ENCODE assay signal across 8 cellular contexts in the genomic region with DNA sequence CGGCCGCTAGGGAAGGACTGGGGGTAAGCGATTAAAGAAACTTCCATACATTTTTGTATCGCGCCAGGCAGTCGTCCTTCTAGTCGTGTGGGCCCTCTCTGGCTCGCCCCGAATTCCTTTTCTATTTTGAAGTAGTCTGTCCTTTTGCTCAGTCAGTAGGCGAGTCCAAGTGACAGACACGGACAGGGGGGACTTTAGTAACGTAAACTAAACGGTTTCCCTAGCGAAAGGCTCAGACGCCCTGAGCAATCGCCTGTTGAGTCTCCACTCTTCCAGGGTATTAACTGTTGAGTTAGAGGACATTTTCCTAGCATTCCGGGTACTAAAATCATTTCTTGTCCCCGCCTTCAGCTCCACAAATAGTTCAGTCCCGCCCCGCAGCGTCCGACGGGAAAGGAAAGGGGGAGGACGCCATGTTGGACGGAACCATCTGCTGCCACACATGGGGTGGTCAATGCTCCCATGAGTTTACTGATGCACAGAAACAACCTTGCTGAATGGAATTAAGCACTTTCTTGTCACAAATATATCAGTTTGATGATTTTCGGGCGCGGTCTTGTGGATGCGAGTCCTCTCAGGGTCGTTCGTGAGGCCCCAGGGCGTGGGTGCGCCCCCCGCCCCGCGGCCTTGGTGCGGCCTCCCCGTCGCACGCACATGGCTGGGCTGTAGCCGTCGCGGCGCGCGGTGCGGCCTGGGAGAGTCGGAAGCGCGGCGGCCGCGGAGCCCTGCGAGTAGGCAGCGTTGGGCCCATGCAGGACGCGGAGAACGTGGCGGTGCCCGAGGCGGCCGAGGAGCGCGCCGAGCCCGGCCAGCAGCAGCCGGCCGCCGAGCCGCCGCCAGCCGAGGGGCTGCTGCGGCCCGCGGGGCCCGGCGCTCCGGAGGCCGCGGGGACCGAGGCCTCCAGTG. TPM values are rescaled to one million over a fixed set of nuclear protein-coding genes. Genes with fewer than 3 reads are reported as not detected.
DNase-seq lines count a peak whose midpoint lies in the region; ATAC-seq and TF ChIP-seq lines count a peak whose summit lies in the region.

A gene (plus strand): TSS at position 655 of the 906 bp plus-strand sequence. CDS start 95 bp downstream, at position 750.

- peak within 1 kb of the TSS; percentile 96 for H3K4me3 Mint-ChIP-seq in activated CD4-positive, alpha-beta T cell treated with anti-CD3 and anti-CD28 coated beads, Interleukin-2, amount 10 ng/mL, durations not matched to agents 24 days and 14 days

- H3K27ac Mint-ChIP-seq in activated CD4-positive, alpha-beta T cell treated with anti-CD3 and anti-CD28 coated beads, Interleukin-2, amount 10 ng/mL, durations not matched to agents 24 days and 14 days = peak within 1 kb of the TSS; percentile 98

- H3K27me3 Mint-ChIP-seq in activated CD4-positive, alpha-beta T cell treated with anti-CD3 and anti-CD28 coated beads, Interleukin-2, amount 10 ng/mL, durations not matched to agents 24 days and 14 days = no peaks in the 10 kb centered on the region

- peaks cover 30% of the 10 kb centered on the region for H3K4me1 Mint-ChIP-seq in activated CD4-positive, alpha-beta T cell treated with anti-CD3 and anti-CD28 coated beads, Interleukin-2, amount 10 ng/mL, durations not matched to agents 24 days and 14 days

- H3K36me3 Mint-ChIP-seq in activated CD4-positive, alpha-beta T cell treated with anti-CD3 and anti-CD28 coated beads, Interleukin-2, amount 10 ng/mL, durations not matched to agents 24 days and 14 days (ENCODE audit: low read depth) = peaks cover 33% of the 10 kb centered on the region

- intact Hi-C loops in activated CD4-positive, alpha-beta T cell treated with anti-CD3 and anti-CD28 coated beads, Interleukin-2, amount 10 ng/mL, durations not matched to agents 24 days and 14 days (cut with micrococcal nuclease) = loop anchor here (5.0 kb wide), 4 partner anchors 48 to 203 kb away; a partner anchor contains a TSS
- intact Hi-C loops in left colon (cut with DNase I, micrococcal nuclease) = no loop called here

- ATAC-seq in GM19351 (IDR thresholded peaks at IDR 0.05; ENCODE audit: unreplicated experiment) (peak; percentile 78), HG03520 (IDR thresholded peaks at IDR 0.05; ENCODE audit: unreplicated experiment) (peak; percentile 80), left colon (peak; percentile 90)

- H3K27ac ChIP-seq in coronary artery = peak within 1 kb of the TSS; percentile 91 to 98

- no peak for TF ChIP-seq CTCF in coronary artery (IDR thresholded peaks at IDR 0.05)

- DNase-seq in C1 segment of cervical spinal cord (lab: John Stamatoyannopoulos, UW) = peak; percentile 89 to 99 (median 94)
- DNase-seq in NCI-H526 treated with DMSO at 0.1 percent for 48 hours (lab: John Stamatoyannopoulos, UW) = peak; percentile 92
- peak; percentile 96 for DNase-seq in activated CD4-positive, alpha-beta T cell treated with anti-CD3 and anti-CD28 coated beads, Interleukin-2, amount 10 ng/mL, durations not matched to agents 24 days and 14 days
- peak; percentile 94 for DNase-seq in coronary artery (ENCODE audit: low spot score)
- peak; percentile 84 to 92 for DNase-seq in left colon
- peak; percentile 82 to 83 for DNase-seq in stimulated activated CD4-positive, alpha-beta T cell treated with anti-CD3 and anti-CD28 coated beads, Interleukin-1b, Interleukin-23, amount 100 ng/mL, for 4 hours (ENCODE audit: low read depth in 2 of 2)

- peak within 1 kb of the TSS; percentile 96 for H3K4me3 ChIP-seq in coronary artery

- H3K9me3 Mint-ChIP-seq in activated CD4-positive, alpha-beta T cell treated with anti-CD3 and anti-CD28 coated beads, Interleukin-2, amount 10 ng/mL, durations not matched to agents 24 days and 14 days = no peaks in the 10 kb centered on the region

RNA-seq across cellular contexts. Expression of the gene that starts here (rescaled TPM):
- 284 TPM in 2 replicates for total RNA-seq in activated CD4-positive, alpha-beta T cell treated with anti-CD3 and anti-CD28 coated beads, Interleukin-2, amount 10 ng/mL, durations not matched to agents 24 days and 14 days
- 100 to 1,000 TPM in 1 of 2 donors, 10 to 100 TPM in 1; 90.4 to 105 TPM for total RNA-seq in left colon

Comparison
In these comparisons a context has a peak if more than half of its experiments do, and no peak if none do; other contexts are left out.
1. Peak in every context shown above with its lines: DNase-seq, ATAC-seq, H3K4me3 ChIP-seq and H3K27ac ChIP-seq.